Comparison of ENCODE assay signal across 15 cellular contexts in genomic region chr2:199684168-199684567, GRCh38.
"Had no signal": no experiment of that assay in that cellular context is flagged by ENCODE, and none has a peak within 500 bp of the region (broad histone marks: within the 10 kb centered on the region; RNA-seq: fewer than 3 reads in every experiment).

No MANE protein-coding gene starts in this region.

- H3K27me3 ChIP-seq: ovary, sigmoid colon had no signal

- ATAC-seq: activated CD4-positive, CD25-positive, alpha-beta regulatory T cell treated with anti-CD3 and anti-CD28 coated beads, Interleukin-2, amount 50 U/mL, for 24 hours; stimulated activated naive CD8-positive, alpha-beta T cell treated with anti-CD3 and anti-CD28 coated beads, Interleukin-15, amount 100 ng/mL, for 72 hours had no signal

- H3K36me3 ChIP-seq: left ventricle myocardium inferior, ovary, sigmoid colon had no signal

- DNase-seq: activated CD4-positive, alpha-beta T cell treated with anti-CD3 and anti-CD28 coated beads, Interleukin-2, amount 50 U/mL, for 1 hour; activated CD8-positive, alpha-beta memory T cell treated with anti-CD3 and anti-CD28 coated beads for 24 hours; activated naive CD4-positive, alpha-beta T cell; anterior cingulate cortex; effector memory CD4-positive, alpha-beta T cell; erythroblast; hippocampal formation; kidney; left ventricle myocardium inferior; naive B cell; ovary; sigmoid colon; stimulated activated CD4-positive, alpha-beta T cell treated with anti-CD3 and anti-CD28 coated beads, Interleukin-1b, Interleukin-23, amount 100 ng/mL, for 48 hours; stimulated activated naive CD8-positive, alpha-beta T cell treated with anti-CD3 and anti-CD28 coated beads, Interleukin-15, amount 100 ng/mL, for 72 hours had no signal

- H3K9me3 ChIP-seq: left ventricle myocardium inferior, ovary, sigmoid colon had no signal

- H3K4me1 ChIP-seq: left ventricle myocardium inferior, sigmoid colon had no signal

- H3K4me3 ChIP-seq: left ventricle myocardium inferior, ovary, sigmoid colon had no signal

- H3K27ac ChIP-seq: left ventricle myocardium inferior, ovary, sigmoid colon had no signal
